ENCODE assay signal across 11 cellular contexts in genomic region chr19:50836543-50837195, GRCh38. TPM values are rescaled to one million over a fixed set of nuclear protein-coding genes. Genes with fewer than 3 reads are reported as not detected.
A peak's percentile ranks its signal among the peaks of the same experiment; 100 is the strongest.
DNase-seq lines count a peak whose midpoint lies in the region; ATAC-seq, FAIRE-seq and TF ChIP-seq lines count a peak whose summit lies in the region.
"Had no signal": no experiment of that assay in that cellular context is flagged by ENCODE, and none has a peak within 500 bp of the region (broad histone marks: within the 10 kb centered on the region; RNA-seq: fewer than 3 reads in every experiment).

No MANE protein-coding gene starts in this region.

- no peak for ATAC-seq in omental fat pad (ENCODE audit: low FRiP score)

- POLR2A ChIA-PET in PC-9 (lab: Charles Lee; ENCODE audit: unreplicated experiment) = no interaction called here
- POLR2A ChIA-PET in endothelial cell of umbilical vein (lab: Charles Lee) = no interaction called here

- no peak overlapping the region for H2AFZ ChIP-seq in PC-9
- H2AFZ ChIP-seq in endothelial cell of umbilical vein (ENCODE audit: low read depth, low read length) = peak overlapping the region; percentile 97
- no peak overlapping the region for H2AFZ ChIP-seq in trophoblast cell (ENCODE audit: insufficient read depth, low read length, poor library complexity)

- H4K12ac ChIP-seq in trophoblast cell (ENCODE audit: low read depth, low read length) = no peak overlapping the region

- no peak for TF ChIP-seq POLR2A in endothelial cell of umbilical vein (IDR thresholded peaks at IDR 0.05; ENCODE audit: low read depth, low read length)

- H4K91ac ChIP-seq in trophoblast cell (ENCODE audit: low read depth, low read length) = no peak overlapping the region

- peaks cover 4% of the 10 kb centered on the region for H3K79me1 ChIP-seq in trophoblast cell (ENCODE audit: low read length)

- no peaks in the 10 kb centered on the region for H3K9me1 ChIP-seq in endothelial cell of umbilical vein (replicated peaks; ENCODE audit: control insufficient read depth, extremely low read depth, insufficient read depth, low read length)

- H3K4me2 ChIP-seq in PC-9 = peak overlapping the region; percentile 90; the same call in 1 of the 2 replicates
- no peak overlapping the region for H3K4me2 ChIP-seq in endothelial cell of umbilical vein (ENCODE audit: insufficient read depth, low read length)
- peak overlapping the region; percentile 90 for H3K4me2 ChIP-seq in trophoblast cell (ENCODE audit: low read length)

- intact Hi-C loops in PC-9 (cut with micrococcal nuclease; ENCODE audit: unreplicated experiment) (no loop called here), endothelial cell of umbilical vein (cut with micrococcal nuclease) (no loop called here), head of caudate nucleus (cut with DNase I) (no loop called here)

- CTCF ChIA-PET in PC-9 (lab: Charles Lee) = no interaction called here
- CTCF ChIA-PET in endothelial cell of umbilical vein (lab: Charles Lee) = interaction anchor here (2.0 kb wide), 1 partner anchor 85 kb away, joined by 5 read pairs; no protein-coding TSS in a partner anchor

- no peak for TF ChIP-seq CTCF in PC-9 (conservative IDR thresholded peaks at IDR 0.05)
- no peak for TF ChIP-seq CTCF in endothelial cell of umbilical vein (IDR thresholded peaks at IDR 0.05; ENCODE audit: extremely low read depth in 1 of 2, insufficient read depth in 1 of 2, low read depth in 1 of 2, low read length in 2 of 2)
- TF ChIP-seq CTCF in omental fat pad (IDR thresholded peaks at IDR 0.05) = no peak

- dilution Hi-C loops in endothelial cell of umbilical vein (cut with MboI; ENCODE audit: extremely low pct_ligation_motif_present, low sequenced_read_pairs) = no loop called here

- H3K18ac ChIP-seq in trophoblast cell (ENCODE audit: low read length) = no peak overlapping the region

- H3K36me3 ChIP-seq in PC-9 (ENCODE audit: low read depth) = no peaks in the 10 kb centered on the region
- H3K36me3 ChIP-seq in endothelial cell of umbilical vein (ENCODE audit: control insufficient read depth in 2 of 2, extremely low read depth in 1 of 2, insufficient read depth in 2 of 2, low read length in 2 of 2) = no peaks in the 10 kb centered on the region
- H3K36me3 ChIP-seq in trophoblast cell (ENCODE audit: control insufficient read depth in 1 of 2, insufficient read depth in 2 of 2, low read length in 2 of 2) = no peaks in the 10 kb centered on the region
- H3K36me3 ChIP-seq: SJSA1, thoracic aorta had no signal

- no peak overlapping the region for H2BK12ac ChIP-seq in trophoblast cell (ENCODE audit: low read length)

- H3K9ac ChIP-seq in endothelial cell of umbilical vein (replicated peaks; ENCODE audit: extremely low read depth, insufficient read depth, low read length) (no peak overlapping the region), trophoblast cell (ENCODE audit: low read length) (no peak overlapping the region)

- no peak overlapping the region for H2BK120ac ChIP-seq in trophoblast cell (ENCODE audit: insufficient read depth, low read length, poor library complexity)

- H3K4me3 ChIP-seq in PC-9 (peak overlapping the region; percentile 69; the same call in 1 of the 2 replicates), endothelial cell of umbilical vein (replicated peaks in 1 of 3; ENCODE audit: insufficient read depth in 1 of 3, low read depth in 1 of 3, low read length in 3 of 3) (no peak overlapping the region), trophoblast cell (ENCODE audit: low read depth, low read length) (no peak overlapping the region)

- BruUV-seq in PC-9 (replicated peaks; lab: Mats Ljungman, UMichigan) = no TSS peak
- BruUV-seq in endothelial cell of umbilical vein (replicated peaks; lab: Mats Ljungman, UMichigan) = no TSS peak

- no peak overlapping the region for H3K4ac ChIP-seq in trophoblast cell (ENCODE audit: low read depth, low read length)

- FAIRE-seq in endothelial cell of umbilical vein (lab: Jason Lieb, UNC) = no peak
- FAIRE-seq: endometrium had no signal

- H2AK5ac ChIP-seq in trophoblast cell (ENCODE audit: low read length) = no peak overlapping the region

- H3F3A ChIP-seq in PC-9 (ENCODE audit: insufficient read depth, low read depth) = peaks cover 8% of the 10 kb centered on the region

- H3K9me3 ChIP-seq in PC-9 (ENCODE audit: insufficient read depth, low read depth) = no peaks in the 10 kb centered on the region
- H3K9me3 ChIP-seq in endothelial cell of umbilical vein (replicated peaks; ENCODE audit: control insufficient read depth, insufficient read depth, low read length) = no peaks in the 10 kb centered on the region
- H3K9me3 ChIP-seq in trophoblast cell (ENCODE audit: insufficient read depth, low read depth, low read length) = no peaks in the 10 kb centered on the region
- H3K9me3 ChIP-seq: SJSA1, thoracic aorta had no signal

- H3K9me2 ChIP-seq in PC-9 (ENCODE audit: insufficient read depth) = no peaks in the 10 kb centered on the region

- no peak overlapping the region for H3K14ac ChIP-seq in trophoblast cell (ENCODE audit: low read length)

- H3K23ac ChIP-seq in trophoblast cell (ENCODE audit: low read length) = no peak overlapping the region

- no peak overlapping the region for H2BK5ac ChIP-seq in trophoblast cell (ENCODE audit: low read depth, low read length, poor library complexity)

- DNase-seq in DMS53 (lab: John Stamatoyannopoulos, UW) = peak; percentile 71
- DNase-seq in DMS53 treated with DMSO at 0.1 percent for 48 hours (lab: John Stamatoyannopoulos, UW; ENCODE audit: unreplicated experiment) = no peak
- no peak for DNase-seq in PC-9
- no peak for DNase-seq in endothelial cell of umbilical vein (ENCODE audit: low read depth, low spot score)
- DNase-seq in trophoblast cell = no peak
- DNase-seq in medulla oblongata (ENCODE audit: extremely low spot score) = no peak
- DNase-seq in omental fat pad (ENCODE audit: low spot score) = no peak
- no peak for DNase-seq in head of caudate nucleus

- H3K79me2 ChIP-seq in PC-9 (ENCODE audit: low read depth) (no peaks in the 10 kb centered on the region), endothelial cell of umbilical vein (ENCODE audit: control insufficient read depth, insufficient read depth, low read length) (no peaks in the 10 kb centered on the region), trophoblast cell (ENCODE audit: control insufficient read depth, insufficient read depth, low read length, poor library complexity) (peaks cover 4% of the 10 kb centered on the region)

- peaks cover 5% of the 10 kb centered on the region; the same call in 1 of the 2 replicates for H3K4me1 ChIP-seq in PC-9 (replicated peaks; ENCODE audit: insufficient read depth)
- H3K4me1 ChIP-seq in endothelial cell of umbilical vein (ENCODE audit: control insufficient read depth, extremely low read depth, insufficient read depth, low read length) = peaks cover 4% of the 10 kb centered on the region
- H3K4me1 ChIP-seq in trophoblast cell (ENCODE audit: control insufficient read depth in 1 of 2, insufficient read depth in 2 of 2, low read length in 2 of 2) = peaks cover 5 to 7% of the 10 kb centered on the region in 2 experiments

- H4K8ac ChIP-seq in trophoblast cell (ENCODE audit: low read depth, low read length) = peak overlapping the region; percentile 25

- H3K27ac ChIP-seq in PC-9 (no peak overlapping the region), endothelial cell of umbilical vein (ENCODE audit: insufficient read depth, low read depth, low read length) (no peak overlapping the region), trophoblast cell (ENCODE audit: low read depth, low read length) (no peak overlapping the region)
- H3K27ac ChIP-seq: SJSA1, thoracic aorta had no signal

- H4K20me1 ChIP-seq in PC-9 (ENCODE audit: insufficient read depth) (no peaks in the 10 kb centered on the region), endothelial cell of umbilical vein (replicated peaks; ENCODE audit: control insufficient read depth, extremely low read depth, insufficient read depth, low read length) (no peaks in the 10 kb centered on the region)

- WGBS in trophoblast cell (ENCODE audit: extremely low coverage, insufficient coverage, insufficient read length) = no CpG with 5 or more reads among the region's 19 CpGs

- H3K27me3 ChIP-seq in PC-9 (ENCODE audit: insufficient read depth, low read depth) (peaks cover 24% of the 10 kb centered on the region), endothelial cell of umbilical vein (ENCODE audit: control insufficient read depth in 2 of 2, insufficient read depth in 2 of 2, low read length in 2 of 2) (no peaks in the 10 kb centered on the region), trophoblast cell (ENCODE audit: insufficient read depth, low read length) (no peaks in the 10 kb centered on the region)

RNA-seq across cellular contexts. Expression of gene KLK15, which starts 3.3 kb away (rescaled TPM):
- not detected in 2 replicates for total RNA-seq in PC-9 (2021)
- not detected in 2 replicates for total RNA-seq in endothelial cell of umbilical vein
- not detected in 2 replicates for polyA plus RNA-seq in endothelial cell of umbilical vein
- not detected in 2 replicates for polyA plus RNA-seq in endothelial cell of umbilical vein (2011; cell fraction: cytosol; rRNA removed)
- polyA plus RNA-seq in endothelial cell of umbilical vein (2011; cell fraction: nucleus; rRNA removed) = not detected in 2 replicates
- not detected in 2 replicates for polyA plus RNA-seq in endothelial cell of umbilical vein (2012)
- not detected in 2 replicates for polyA minus RNA-seq in endothelial cell of umbilical vein
- not detected for polyA minus RNA-seq in endothelial cell of umbilical vein (2011; cell fraction: cytosol; rRNA and poly(A)+ RNA removed)
- polyA minus RNA-seq in endothelial cell of umbilical vein (2011; cell fraction: nucleus; rRNA and poly(A)+ RNA removed) = not detected in 2 replicates
- 0.03 TPM in 1 of 2 replicates, not detected in the other for polyA plus RNA-seq in trophoblast cell (2013)
- not detected for total RNA-seq in omental fat pad
- total RNA-seq: SJSA1, thoracic aorta had no signal

RNA-seq across cellular contexts. Expression of gene KLK1, which starts 13.1 kb away (rescaled TPM):
- total RNA-seq in PC-9 (2021) = not detected in 2 replicates
- not detected in 2 replicates for total RNA-seq in endothelial cell of umbilical vein
- polyA plus RNA-seq in endothelial cell of umbilical vein = 0.08 TPM in 1 of 2 replicates, not detected in the other
- not detected in 2 replicates for polyA plus RNA-seq in endothelial cell of umbilical vein (2011; cell fraction: cytosol; rRNA removed)
- polyA plus RNA-seq in endothelial cell of umbilical vein (2011; cell fraction: nucleus; rRNA removed) = not detected in 2 replicates
- 0.21 and 0.59 TPM in 2 replicates for polyA plus RNA-seq in endothelial cell of umbilical vein (2012)
- 1.7 TPM in 1 of 2 replicates, not detected in the other for polyA minus RNA-seq in endothelial cell of umbilical vein
- polyA minus RNA-seq in endothelial cell of umbilical vein (2011; cell fraction: cytosol; rRNA and poly(A)+ RNA removed) = not detected
- not detected in 2 replicates for polyA minus RNA-seq in endothelial cell of umbilical vein (2011; cell fraction: nucleus; rRNA and poly(A)+ RNA removed)
- polyA plus RNA-seq in trophoblast cell (2013) = 0.11 TPM in 1 of 2 replicates, not detected in the other
- total RNA-seq in omental fat pad = 1 to 10 TPM in 3 of 4 donors, not detected in 1; 1.0 to 1.4 (median 1.3) TPM
- total RNA-seq: SJSA1, thoracic aorta had no signal

RNA-seq across cellular contexts. Expression of gene KLK3, which starts 18.0 kb away (rescaled TPM):
- total RNA-seq in PC-9 (2021) (not detected in 2 replicates), endothelial cell of umbilical vein (not detected in 2 replicates), omental fat pad (not detected)
- not detected in 2 replicates for polyA plus RNA-seq in endothelial cell of umbilical vein
- polyA plus RNA-seq in endothelial cell of umbilical vein (2011; cell fraction: cytosol; rRNA removed) = not detected in 2 replicates
- polyA plus RNA-seq in endothelial cell of umbilical vein (2011; cell fraction: nucleus; rRNA removed) = not detected in 2 replicates
- not detected in 2 replicates for polyA plus RNA-seq in endothelial cell of umbilical vein (2012)
- not detected in 2 replicates for polyA minus RNA-seq in endothelial cell of umbilical vein
- not detected for polyA minus RNA-seq in endothelial cell of umbilical vein (2011; cell fraction: cytosol; rRNA and poly(A)+ RNA removed)
- polyA minus RNA-seq in endothelial cell of umbilical vein (2011; cell fraction: nucleus; rRNA and poly(A)+ RNA removed) = not detected in 2 replicates
- not detected in 2 replicates for polyA plus RNA-seq in trophoblast cell (2013)
- total RNA-seq: SJSA1, thoracic aorta had no signal

RNA-seq across cellular contexts. Expression of gene KLK2, which starts 36.6 kb away (rescaled TPM):
- total RNA-seq in PC-9 (2021) = not detected in 2 replicates
- total RNA-seq in endothelial cell of umbilical vein = not detected in 2 replicates
- not detected in 2 replicates for polyA plus RNA-seq in endothelial cell of umbilical vein
- polyA plus RNA-seq in endothelial cell of umbilical vein (2011; cell fraction: cytosol; rRNA removed) = not detected in 2 replicates
- not detected in 2 replicates for polyA plus RNA-seq in endothelial cell of umbilical vein (2011; cell fraction: nucleus; rRNA removed)
- not detected in 2 replicates for polyA plus RNA-seq in endothelial cell of umbilical vein (2012)
- not detected in 2 replicates for polyA minus RNA-seq in endothelial cell of umbilical vein
- polyA minus RNA-seq in endothelial cell of umbilical vein (2011; cell fraction: cytosol; rRNA and poly(A)+ RNA removed) = not detected
- polyA minus RNA-seq in endothelial cell of umbilical vein (2011; cell fraction: nucleus; rRNA and poly(A)+ RNA removed) = not detected in 2 replicates
- not detected in 2 replicates for polyA plus RNA-seq in trophoblast cell (2013)
- total RNA-seq in omental fat pad = not detected
- total RNA-seq: SJSA1, thoracic aorta had no signal

RNA-seq across cellular contexts. Expression of gene ACP4, which starts 46.5 kb away (rescaled TPM):
- total RNA-seq in PC-9 (2021) (not detected in 2 replicates), endothelial cell of umbilical vein (not detected in 2 replicates), omental fat pad (not detected)
- not detected in 2 replicates for polyA plus RNA-seq in endothelial cell of umbilical vein
- not detected in 2 replicates for polyA plus RNA-seq in endothelial cell of umbilical vein (2011; cell fraction: cytosol; rRNA removed)
- not detected in 2 replicates for polyA plus RNA-seq in endothelial cell of umbilical vein (2011; cell fraction: nucleus; rRNA removed)
- polyA plus RNA-seq in endothelial cell of umbilical vein (2012) = not detected in 2 replicates
- polyA minus RNA-seq in endothelial cell of umbilical vein = not detected in 2 replicates
- polyA minus RNA-seq in endothelial cell of umbilical vein (2011; cell fraction: cytosol; rRNA and poly(A)+ RNA removed) = not detected
- not detected in 2 replicates for polyA minus RNA-seq in endothelial cell of umbilical vein (2011; cell fraction: nucleus; rRNA and poly(A)+ RNA removed)
- 0.19 and 0.33 TPM in 2 replicates for polyA plus RNA-seq in trophoblast cell (2013)
- total RNA-seq: SJSA1, thoracic aorta had no signal
